13 cellular contexts compared by ENCODE assay signal in genomic region chr17:29257756-29258155, GRCh38. TPM values are rescaled to one million over a fixed set of nuclear protein-coding genes. Genes with fewer than 3 reads are reported as not detected.
DNase-seq lines count a peak whose midpoint lies in the region; ATAC-seq and TF ChIP-seq lines count a peak whose summit lies in the region.
"Had no signal": no experiment of that assay in that cellular context is flagged by ENCODE, and none has a peak within 500 bp of the region (broad histone marks: within the 10 kb centered on the region; RNA-seq: fewer than 3 reads in every experiment).

No MANE protein-coding gene starts in this region.

- H3K27me3 ChIP-seq in SK-N-SH (ENCODE audit: insufficient read depth) (no peaks in the 10 kb centered on the region), gastroesophageal sphincter (no peaks in the 10 kb centered on the region), stomach (no peaks in the 10 kb centered on the region)
- H3K27me3 ChIP-seq: SJSA1 had no signal

- H3K4me3 ChIP-seq in HEK293 (ENCODE audit: low read depth, low read length) = no peak overlapping the region
- H3K4me3 ChIP-seq in SK-N-SH (ENCODE audit: low read depth in 2 of 2, low read length in 1 of 2) = peak overlapping the region in 1 of 2 experiments; percentile 1; a peak in 1 of 4 replicates
- peak overlapping the region in 1 of 2 donors; percentile 32 for H3K4me3 ChIP-seq in gastroesophageal sphincter
- no peak overlapping the region for H3K4me3 ChIP-seq in stomach
- H3K4me3 ChIP-seq: SJSA1 had no signal

- H3K9me3 ChIP-seq in HEK293 (ENCODE audit: control insufficient read depth, insufficient read depth, low read depth, low read length) (no peaks in the 10 kb centered on the region), SK-N-SH (no peaks in the 10 kb centered on the region), gastroesophageal sphincter (no peaks in the 10 kb centered on the region), stomach (no peaks in the 10 kb centered on the region)
- H3K9me3 ChIP-seq: SJSA1 had no signal

- peaks cover 64% of the 10 kb centered on the region for H3K79me2 ChIP-seq in SK-N-SH (ENCODE audit: insufficient read depth)

- peaks cover 49% of the 10 kb centered on the region for H3F3A ChIP-seq in SK-N-SH (replicated peaks; ENCODE audit: insufficient read depth)

- peaks cover 38 to 42% of the 10 kb centered on the region in 2 experiments for H3K36me3 ChIP-seq in HEK293 (ENCODE audit: control insufficient read depth in 2 of 2, insufficient read depth in 1 of 2, low read length in 2 of 2)
- H3K36me3 ChIP-seq in SK-N-SH (replicated peaks in 1 of 2; ENCODE audit: control insufficient read depth in 1 of 2, insufficient read depth in 2 of 2, low read length in 1 of 2) = peaks cover 40 to 47% of the 10 kb centered on the region in 2 experiments
- H3K36me3 ChIP-seq in gastroesophageal sphincter = peaks cover 3 to 31% of the 10 kb centered on the region in 2 donors
- H3K36me3 ChIP-seq in stomach = peaks cover 16 to 44% (median 39%) of the 10 kb centered on the region in 4 donors

- H3K4me2 ChIP-seq in SK-N-SH = peak overlapping the region; percentile 54

- no peak overlapping the region for H2AFZ ChIP-seq in SK-N-SH (ENCODE audit: low read depth)

- TF ChIP-seq CTCF in HEK293 (tag by site-specific recombination; IDR thresholded peaks at IDR 0.05) (no peak), SK-N-SH (IDR thresholded peaks at IDR 0.05) (no peak), gastroesophageal sphincter (IDR thresholded peaks at IDR 0.05) (no peak), stomach (IDR thresholded peaks at IDR 0.05) (no peak)

- TF ChIP-seq EP300 in SK-N-SH (IDR thresholded peaks at IDR 0.05; ENCODE audit: borderline replicate concordance in 1 of 2, low read depth in 1 of 2, low read length in 1 of 2) (no peak), gastroesophageal sphincter (IDR thresholded peaks at IDR 0.05) (no peak), stomach (IDR thresholded peaks at IDR 0.05) (no peak)

- peak overlapping the region; percentile 12; the same call in 1 of the 2 replicates for H3K9ac ChIP-seq in SK-N-SH

- TF ChIP-seq POLR2A in gastroesophageal sphincter (IDR thresholded peaks at IDR 0.05) (no peak), stomach (IDR thresholded peaks at IDR 0.05) (no peak)

- intact Hi-C loops in stomach (cut with DNase I; ENCODE audit: low total_unique reads) = no loop called here

- 79% methylated on average over 3 of the region's 3 CpGs for WGBS in SK-N-SH (ENCODE audit: low lambda C conversion rate)
- WGBS in gastroesophageal sphincter (ENCODE audit: low coverage in 1 of 2), 2 donors = 41 to 45% methylated on average over 3 of the region's 3 CpGs
- 58 to 84% (median 73%) methylated on average over 3 of the region's 3 CpGs for WGBS in stomach, 5 donors

- H3K9me2 ChIP-seq in SK-N-SH = no peaks in the 10 kb centered on the region

- H3K27ac ChIP-seq in HEK293 (ENCODE audit: extremely low read depth, low read depth, low read length) = no peak overlapping the region
- peak overlapping the region; percentile 43 to 57; a peak in 3 of 4 replicates for H3K27ac ChIP-seq in SK-N-SH (ENCODE audit: low read depth in 2 of 2, low read length in 1 of 2)
- H3K27ac ChIP-seq in gastroesophageal sphincter = peak overlapping the region; percentile 65 to 83 (median 70)
- H3K27ac ChIP-seq in stomach = peak overlapping the region in 4 of 5 donors; percentile 32 to 63 (median 45)
- H3K27ac ChIP-seq: SJSA1, VCaP had no signal

- peaks cover 13% of the 10 kb centered on the region for H4K20me1 ChIP-seq in SK-N-SH (ENCODE audit: insufficient read depth)

- POLR2A ChIA-PET in HEK293 (lab: Yijun Ruan, JAX) = interaction anchor here (0.6 to 2.3 kb wide), 5 partner anchors 17 to 1628 kb away, joined by 3 to 8 read pairs (median 3); partner anchors contain the start of gene NUFIP2
- POLR2A ChIA-PET in SK-N-SH (lab: Yijun Ruan, JAX) = no interaction called here

- CTCF ChIA-PET in HEK293 (lab: Yijun Ruan, JAX) (interaction anchor here (0.6 to 3.6 kb wide), 14 partner anchors 9 to 837 kb away, joined by 3 to 29 read pairs (median 4); no protein-coding TSS in a partner anchor), SK-N-SH (lab: Yijun Ruan, JAX) (interaction anchor here (1.0 to 3.4 kb wide), 6 partner anchors 14 to 133 kb away, joined by 3 to 13 read pairs (median 6); no protein-coding TSS in a partner anchor)

- DNase-seq in SK-N-SH (no peak), stomach (no peak), NCI-H2196 treated with DMSO at 0.1 percent for 48 hours (lab: John Stamatoyannopoulos, UW; ENCODE audit: unreplicated experiment) (no peak), DMS53 treated with DMSO at 0.1 percent for 48 hours (lab: John Stamatoyannopoulos, UW; ENCODE audit: unreplicated experiment) (no peak)
- DNase-seq: activated T-cell treated with anti-CD3 and anti-CD28 coated beads, Interleukin-2, amount 50 U/mL, for 1 hour; kidney; NCI-H510A had no signal

- peaks cover 3% of the 10 kb centered on the region; the same call in 1 of the 2 replicates for H3K4me1 ChIP-seq in HEK293 (ENCODE audit: control insufficient read depth, insufficient read depth, low read length)
- peaks cover 0 to 40% of the 10 kb centered on the region in 2 experiments; a peak in 2 of 4 replicates for H3K4me1 ChIP-seq in SK-N-SH (ENCODE audit: control insufficient read depth in 1 of 2, insufficient read depth in 2 of 2, low read depth in 1 of 2, low read length in 1 of 2)
- H3K4me1 ChIP-seq in gastroesophageal sphincter = peaks cover 18 to 81% (median 20%) of the 10 kb centered on the region in 3 donors
- H3K4me1 ChIP-seq in stomach = peaks cover 15 to 59% (median 45%) of the 10 kb centered on the region in 4 donors

- ATAC-seq in gastroesophageal sphincter = peak; percentile 55
- ATAC-seq in GM21786 (IDR thresholded peaks at IDR 0.05; ENCODE audit: unreplicated experiment) = no peak

- no peak for TF ChIP-seq RAD21 in SK-N-SH (IDR thresholded peaks at IDR 0.05; ENCODE audit: low read length)

TF ChIP-seq in HEK293, 187 proteins besides CTCF, POLR2A, EP300 and RAD21:
- peak; percentile 93 for TF ChIP-seq ZNF660 (tag by site-specific recombination; IDR thresholded peaks at IDR 0.05)
- TF ChIP-seq ZNF280D (tag by site-specific recombination; IDR thresholded peaks at IDR 0.05) = no peak

TF ChIP-seq in SK-N-SH, 30 proteins besides CTCF, POLR2A, EP300 and RAD21 (continues in another document):
- TF ChIP-seq POLR2AphosphoS5 (IDR thresholded peaks at IDR 0.05; ENCODE audit: low read depth, low read length) (no peak), ZBTB33 (IDR thresholded peaks at IDR 0.05; ENCODE audit: borderline replicate concordance, low read depth) (no peak), FOSL2 (IDR thresholded peaks at IDR 0.05; ENCODE audit: borderline replicate concordance, low read depth) (no peak), USF2 (IDR thresholded peaks at IDR 0.05; ENCODE audit: borderline replicate concordance, low read depth, low read length) (no peak), PBX3 (IDR thresholded peaks at IDR 0.05) (no peak), RCOR1 (IDR thresholded peaks at IDR 0.05; ENCODE audit: low read length) (no peak), MEF2A (IDR thresholded peaks at IDR 0.05; ENCODE audit: borderline replicate concordance, low read depth) (no peak)

RNA-seq across cellular contexts. Expression of gene CRYBA1, which starts 11.1 kb away (rescaled TPM):
- polyA plus RNA-seq in SK-N-SH (2012; rRNA removed) = not detected in 2 replicates
- not detected in 2 replicates for polyA plus RNA-seq in SK-N-SH (2012; cell fraction: cytosol; rRNA removed)
- not detected in 2 replicates for polyA plus RNA-seq in SK-N-SH (2012; cell fraction: nucleus; rRNA removed)
- total RNA-seq in gastroesophageal sphincter = not detected
- total RNA-seq in stomach = not detected
- polyA plus RNA-seq in stomach = not detected
- total RNA-seq: epithelial cell of proximal tubule, kidney, SJSA1 had no signal

RNA-seq across cellular contexts. Expression of gene NUFIP2, which starts 36.2 kb away (rescaled TPM):
- polyA plus RNA-seq in SK-N-SH (2012; rRNA removed) = 9.0 and 11.4 TPM in 2 replicates
- 6.2 and 6.3 TPM in 2 replicates for polyA plus RNA-seq in SK-N-SH (2012; cell fraction: cytosol; rRNA removed)
- 4.1 and 10.9 TPM in 2 replicates for polyA plus RNA-seq in SK-N-SH (2012; cell fraction: nucleus; rRNA removed)
- 10 to 100 TPM; 29.1 to 36.3 (median 33.8) TPM for total RNA-seq in gastroesophageal sphincter
- 100 to 1,000 TPM in 1 of 5 donors, 10 to 100 TPM in 4; 22.0 to 151 (median 39.7) TPM for total RNA-seq in stomach
- 1 to 10 TPM; 5.6 to 6.9 (median 6.1) TPM for polyA plus RNA-seq in stomach
